Comparison of ENCODE assay signal across 1 cellular context in genomic region chrX:15471016-15471415, GRCh38.
A peak's percentile ranks its signal among the peaks of the same experiment; 100 is the strongest.
TF ChIP-seq lines count a peak whose summit lies in the region.

No MANE protein-coding gene starts in this region.

TF ChIP-seq in IMR-90, 13 proteins besides CTCF, POLR2A, EP300 and RAD21 (continued from another document):
- no peak for TF ChIP-seq ELK1 (IDR thresholded peaks at IDR 0.05; ENCODE audit: borderline replicate concordance, low read depth, low read length)
- no peak for TF ChIP-seq BHLHE40 (IDR thresholded peaks at IDR 0.05; ENCODE audit: low read depth, low read length)
- TF ChIP-seq SMC3 (IDR thresholded peaks at IDR 0.05; ENCODE audit: low read depth, low read length): peak; percentile 64
- TF ChIP-seq FOS (IDR thresholded peaks at IDR 0.05; ENCODE audit: low read depth, low read length): no peak
- TF ChIP-seq USF2 (IDR thresholded peaks at IDR 0.05; ENCODE audit: low read depth, low read length): peak; percentile 56; the same call in 1 of the 2 replicates
- TF ChIP-seq RFX5 (IDR thresholded peaks at IDR 0.05; ENCODE audit: low read depth, low read length): no peak
- TF ChIP-seq CEBPB (IDR thresholded peaks at IDR 0.05; ENCODE audit: low read depth, low read length): peak; percentile 32; the same call in 1 of the 2 replicates
- TF ChIP-seq CHD1 (IDR thresholded peaks at IDR 0.05; ENCODE audit: low read depth, low read length): no peak
- TF ChIP-seq MAFK (IDR thresholded peaks at IDR 0.05; ENCODE audit: low read depth, low read length): no peak
- TF ChIP-seq MAZ (IDR thresholded peaks at IDR 0.05; ENCODE audit: borderline replicate concordance, low read depth, low read length): no peak
- TF ChIP-seq NFE2L2 (IDR thresholded peaks at IDR 0.05; ENCODE audit: low read depth, low read length): no peak
TF ChIP-seq in IMR-90: peak in this region for 3.
